In the genomic region with DNA sequence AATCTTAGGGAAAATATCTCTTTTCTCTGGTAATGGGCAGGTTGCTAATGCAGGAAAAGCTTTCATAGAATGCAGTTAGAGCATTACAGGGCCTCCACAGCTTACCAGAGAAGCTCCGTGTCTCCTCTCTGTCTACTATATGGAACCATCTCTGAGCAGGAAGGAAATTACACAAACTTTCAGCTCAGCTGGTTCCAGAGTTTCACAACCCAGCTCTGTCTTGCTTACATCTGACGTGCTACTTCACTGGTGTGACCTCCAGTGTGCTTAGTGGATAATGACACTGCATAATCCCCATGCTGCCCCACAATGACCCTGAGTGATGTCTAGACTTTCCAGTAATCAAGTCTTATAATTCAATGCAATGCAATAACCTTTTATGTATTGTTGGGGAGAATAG, we compare ENCODE assay signal across 10 cellular contexts. TPM values are rescaled to one million over a fixed set of nuclear protein-coding genes. Genes with fewer than 3 reads are reported as not detected.
DNase-seq lines count a peak whose midpoint lies in the region; ATAC-seq and TF ChIP-seq lines count a peak whose summit lies in the region.
"Had no signal": no experiment of that assay in that cellular context is flagged by ENCODE, and none has a peak within 500 bp of the region (broad histone marks: within the 10 kb centered on the region; RNA-seq: fewer than 3 reads in every experiment).

No MANE protein-coding gene starts in this region.

- no peak for DNase-seq in activated CD8-positive, alpha-beta memory T cell treated with anti-CD3 and anti-CD28 coated beads, Interleukin-2, amount 10 ng/mL, durations not matched to agents 7 days and 5 days
- DNase-seq in activated CD8-positive, alpha-beta memory T cell treated with anti-CD3 and anti-CD28 coated beads for 24 hours, result no peak
- DNase-seq in right atrium auricular region (ENCODE audit: low spot score), result peak; percentile 82
- peak; percentile 69 to 71 for DNase-seq in tibial artery
- no peak for DNase-seq in COR-L47 (lab: John Stamatoyannopoulos, UW)
- DNase-seq in RPMI8226, result no peak
- no peak for DNase-seq in activated CD8-positive, alpha-beta memory T cell treated with anti-CD3 and anti-CD28 coated beads, Interleukin-2, amount 50 U/mL, for 4 hours
- DNase-seq: activated T-cell treated with anti-CD3 and anti-CD28 coated beads, Interleukin-2, amount 50 U/mL, for 24 hours had no signal

- no peaks in the 10 kb centered on the region for H3K9me3 Mint-ChIP-seq in activated CD8-positive, alpha-beta memory T cell treated with anti-CD3 and anti-CD28 coated beads, Interleukin-2, amount 10 ng/mL, durations not matched to agents 7 days and 5 days (ENCODE audit: low read depth)
- no peaks in the 10 kb centered on the region for H3K9me3 Mint-ChIP-seq in T-helper 1 cell treated with Interleukin-12 subunit alpha and Interleukin-12 subunit beta and Interleukin-4 antibody, amounts not matched to agents 30 μg/mL and 1 μg/mL, for 36 hours
- H3K9me3 Mint-ChIP-seq: activated T-cell treated with anti-CD3 and anti-CD28 coated beads, Interleukin-2, amount 50 U/mL, for 24 hours had no signal

- no peaks in the 10 kb centered on the region for H3K9me3 ChIP-seq in right atrium auricular region
- H3K9me3 ChIP-seq in tibial artery, result no peaks in the 10 kb centered on the region
- H3K9me3 ChIP-seq: thoracic aorta had no signal

- peaks cover 20% of the 10 kb centered on the region for H3K4me1 Mint-ChIP-seq in activated CD8-positive, alpha-beta memory T cell treated with anti-CD3 and anti-CD28 coated beads, Interleukin-2, amount 10 ng/mL, durations not matched to agents 7 days and 5 days
- peaks cover 42% of the 10 kb centered on the region for H3K4me1 Mint-ChIP-seq in T-helper 1 cell treated with Interleukin-12 subunit alpha and Interleukin-12 subunit beta and Interleukin-4 antibody, amounts not matched to agents 30 μg/mL and 1 μg/mL, for 36 hours (ENCODE audit: low read depth)

- H3K27me3 Mint-ChIP-seq in activated CD8-positive, alpha-beta memory T cell treated with anti-CD3 and anti-CD28 coated beads, Interleukin-2, amount 10 ng/mL, durations not matched to agents 7 days and 5 days, result no peaks in the 10 kb centered on the region
- peaks cover 4% of the 10 kb centered on the region for H3K27me3 Mint-ChIP-seq in T-helper 1 cell treated with Interleukin-12 subunit alpha and Interleukin-12 subunit beta and Interleukin-4 antibody, amounts not matched to agents 30 μg/mL and 1 μg/mL, for 36 hours (ENCODE audit: low read depth)
- H3K27me3 Mint-ChIP-seq: activated T-cell treated with anti-CD3 and anti-CD28 coated beads, Interleukin-2, amount 50 U/mL, for 24 hours had no signal

- peaks cover 0 to 26% of the 10 kb centered on the region in 2 donors for H3K4me1 ChIP-seq in right atrium auricular region
- H3K4me1 ChIP-seq in tibial artery, result peaks cover 0 to 14% (median 10%) of the 10 kb centered on the region in 4 donors

- CTCF ChIA-PET in activated CD8-positive, alpha-beta memory T cell treated with anti-CD3 and anti-CD28 coated beads, Interleukin-2, amount 10 ng/mL, durations not matched to agents 7 days and 5 days (lab: Charles Lee), result no interaction called here

- no peaks in the 10 kb centered on the region for H3K36me3 Mint-ChIP-seq in activated CD8-positive, alpha-beta memory T cell treated with anti-CD3 and anti-CD28 coated beads, Interleukin-2, amount 10 ng/mL, durations not matched to agents 7 days and 5 days
- no peaks in the 10 kb centered on the region for H3K36me3 Mint-ChIP-seq in T-helper 1 cell treated with Interleukin-12 subunit alpha and Interleukin-12 subunit beta and Interleukin-4 antibody, amounts not matched to agents 30 μg/mL and 1 μg/mL, for 36 hours (ENCODE audit: low read depth)

- H3K27me3 ChIP-seq in right atrium auricular region, result no peaks in the 10 kb centered on the region
- no peaks in the 10 kb centered on the region for H3K27me3 ChIP-seq in tibial artery

- ATAC-seq in activated CD8-positive, alpha-beta memory T cell treated with anti-CD3 and anti-CD28 coated beads, Interleukin-2, amount 10 ng/mL, durations not matched to agents 7 days and 5 days, result no peak

- H3K4me3 ChIP-seq in right atrium auricular region, result no peak overlapping the region
- H3K4me3 ChIP-seq in tibial artery, result no peak overlapping the region
- H3K4me3 ChIP-seq: thoracic aorta had no signal

- intact Hi-C loops in tibial artery (cut with DNase I; ENCODE audit: low total_unique reads), result no loop called here

- TF ChIP-seq CTCF in right atrium auricular region (IDR thresholded peaks at IDR 0.05) (no peak), tibial artery (IDR thresholded peaks at IDR 0.05) (no peak)

- H3K36me3 ChIP-seq in right atrium auricular region, result no peaks in the 10 kb centered on the region
- H3K36me3 ChIP-seq in tibial artery, result no peaks in the 10 kb centered on the region
- H3K36me3 ChIP-seq: thoracic aorta had no signal

- H3K27ac ChIP-seq in right atrium auricular region (peak overlapping the region in 1 of 2 donors; percentile 47), tibial artery (no peak overlapping the region)
- H3K27ac ChIP-seq: thoracic aorta had no signal

- no peak overlapping the region for H3K4me3 Mint-ChIP-seq in activated CD8-positive, alpha-beta memory T cell treated with anti-CD3 and anti-CD28 coated beads, Interleukin-2, amount 10 ng/mL, durations not matched to agents 7 days and 5 days
- H3K4me3 Mint-ChIP-seq in T-helper 1 cell treated with Interleukin-12 subunit alpha and Interleukin-12 subunit beta and Interleukin-4 antibody, amounts not matched to agents 30 μg/mL and 1 μg/mL, for 36 hours, result peak overlapping the region; percentile 32
- H3K4me3 Mint-ChIP-seq: activated T-cell treated with anti-CD3 and anti-CD28 coated beads, Interleukin-2, amount 50 U/mL, for 24 hours had no signal

- peak overlapping the region; percentile 37 for H3K27ac Mint-ChIP-seq in activated CD8-positive, alpha-beta memory T cell treated with anti-CD3 and anti-CD28 coated beads, Interleukin-2, amount 10 ng/mL, durations not matched to agents 7 days and 5 days
- peak overlapping the region; percentile 73 for H3K27ac Mint-ChIP-seq in T-helper 1 cell treated with Interleukin-12 subunit alpha and Interleukin-12 subunit beta and Interleukin-4 antibody, amounts not matched to agents 30 μg/mL and 1 μg/mL, for 36 hours
- H3K27ac Mint-ChIP-seq: activated T-cell treated with anti-CD3 and anti-CD28 coated beads, Interleukin-2, amount 50 U/mL, for 24 hours had no signal

RNA-seq across cellular contexts. Expression of a gene that starts 4.3 kb away (rescaled TPM):
- 10 to 100 TPM; 15.8 to 16.7 TPM for total RNA-seq in activated CD8-positive, alpha-beta memory T cell treated with anti-CD3 and anti-CD28 coated beads, Interleukin-2, amount 10 ng/mL, durations not matched to agents 7 days and 5 days
- total RNA-seq in right atrium auricular region, result 10 to 100 TPM; 16.0 to 21.8 TPM

Comparison
In these comparisons a context has a peak if more than half of its experiments do, and no peak if none do; other contexts are left out.
1. DNase-seq: peak in right atrium auricular region (single experiment) and tibial artery (2 of 2); none in activated CD8-positive, alpha-beta memory T cell treated with anti-CD3 and anti-CD28 coated beads, Interleukin-2, amount 10 ng/mL, durations not matched to agents 7 days and 5 days (single experiment), activated CD8-positive, alpha-beta memory T cell treated with anti-CD3 and anti-CD28 coated beads for 24 hours (single experiment), COR-L47 (single experiment), RPMI8226 (single experiment) and activated CD8-positive, alpha-beta memory T cell treated with anti-CD3 and anti-CD28 coated beads, Interleukin-2, amount 50 U/mL, for 4 hours (single experiment).